ENCODE assay signal across 1 cellular context in genomic region chr7:80781146-80781545, GRCh38.
TF ChIP-seq lines count a peak whose summit lies in the region.

No MANE protein-coding gene starts in this region.

TF ChIP-seq in HepG2, 621 proteins besides CTCF, POLR2A, EP300 and RAD21 (continued from another document):
- TF ChIP-seq REST (IDR thresholded peaks at IDR 0.05; ENCODE audit: borderline replicate concordance in 1 of 2, low read depth in 1 of 2, low read length in 2 of 2): no peak
- TF ChIP-seq NKX3-1 (CRISPR knock-in tag; IDR thresholded peaks at IDR 0.05): no peak
- no peak for TF ChIP-seq ZNF616 (CRISPR knock-in tag; IDR thresholded peaks at IDR 0.05; ENCODE audit: low read depth)
- TF ChIP-seq MTF2 (CRISPR knock-in tag; IDR thresholded peaks at IDR 0.05; ENCODE audit: borderline replicate concordance): no peak
- no peak for TF ChIP-seq KIAA2018 (CRISPR knock-in tag; IDR thresholded peaks at IDR 0.05; ENCODE audit: borderline replicate concordance)
- no peak for TF ChIP-seq ZNF878 (CRISPR knock-in tag; IDR thresholded peaks at IDR 0.05)
- no peak for TF ChIP-seq ZNF709 (CRISPR knock-in tag; IDR thresholded peaks at IDR 0.05)
- no peak for TF ChIP-seq NAIF1 (CRISPR knock-in tag; IDR thresholded peaks at IDR 0.05; ENCODE audit: borderline replicate concordance)
- no peak for TF ChIP-seq HNRNPLL (IDR thresholded peaks at IDR 0.05; ENCODE audit: low read depth, low read length, poor library complexity, severe bottlenecking)
- no peak for TF ChIP-seq ZBED4 (CRISPR knock-in tag; IDR thresholded peaks at IDR 0.05; ENCODE audit: borderline replicate concordance)
- TF ChIP-seq CBX1 (IDR thresholded peaks at IDR 0.05; ENCODE audit: low read depth): no peak
- no peak for TF ChIP-seq THAP9 (CRISPR knock-in tag; IDR thresholded peaks at IDR 0.05; ENCODE audit: borderline replicate concordance)
